ENCODE assay signal across 12 cellular contexts in genomic region chr2:192749606-192750200, GRCh38.
A peak's percentile ranks its signal among the peaks of the same experiment; 100 is the strongest.
DNase-seq lines count a peak whose midpoint lies in the region; ATAC-seq, FAIRE-seq and TF ChIP-seq lines count a peak whose summit lies in the region.
"Had no signal": no experiment of that assay in that cellular context is flagged by ENCODE, and none has a peak within 500 bp of the region (broad histone marks: within the 10 kb centered on the region; RNA-seq: fewer than 3 reads in every experiment).

No MANE protein-coding gene starts in this region.

- no peak for TF ChIP-seq EP300 in Ishikawa (IDR thresholded peaks at IDR 0.05; ENCODE audit: borderline replicate concordance)

- peak; percentile 40; the same call in 1 of the 2 replicates for TF ChIP-seq RAD21 in Ishikawa (IDR thresholded peaks at IDR 0.05; ENCODE audit: low read depth)

- no peaks in the 10 kb centered on the region for H3K36me3 ChIP-seq in kidney epithelial cell (ENCODE audit: control insufficient read depth, insufficient read depth, low read length)

- TF ChIP-seq CTCF in kidney epithelial cell (IDR thresholded peaks at IDR 0.05; ENCODE audit: insufficient read depth, low read length, poor library complexity, severe bottlenecking) = peak; percentile 49
- TF ChIP-seq CTCF in natural killer cell (IDR thresholded peaks at IDR 0.05) = no peak

- DNase-seq in DMS153 (lab: John Stamatoyannopoulos, UW) (peak; percentile 21), kidney epithelial cell (ENCODE audit: low read depth) (peak; percentile 1), NCI-H774 (lab: John Stamatoyannopoulos, UW) (no peak), natural killer cell (no peak), RCC 7860 (ENCODE audit: low spot score) (no peak)
- DNase-seq: activated CD4-positive, alpha-beta memory T cell treated with anti-CD3 and anti-CD28 coated beads for 36 hours; cerebellar nuclear complex; islet precursor cell; stimulated activated CD4-positive, alpha-beta T cell treated with anti-CD3 and anti-CD28 coated beads, Interleukin-15, amount 100 ng/mL, for 24 hours had no signal

- no peaks in the 10 kb centered on the region for H3K36me3 Mint-ChIP-seq in natural killer cell
- H3K36me3 Mint-ChIP-seq: activated CD4-positive, alpha-beta memory T cell treated with anti-CD3 and anti-CD28 coated beads for 36 hours had no signal

- no peak for FAIRE-seq in RCC 7860 (lab: Jason Lieb, UNC)

- no peak overlapping the region for H3K4me3 Mint-ChIP-seq in natural killer cell
- H3K4me3 Mint-ChIP-seq: activated CD4-positive, alpha-beta memory T cell treated with anti-CD3 and anti-CD28 coated beads for 36 hours had no signal

- intact Hi-C loops in natural killer cell (cut with micrococcal nuclease) = no loop called here

- peak; percentile 95 for ATAC-seq in SK-N-SH treated with all-trans-retinoic acid at 6 μM for 48 hours
- no peak for ATAC-seq in HG03095 (IDR thresholded peaks at IDR 0.05; ENCODE audit: unreplicated experiment)
- ATAC-seq in natural killer cell = no peak

- no peak overlapping the region for H3K4me3 ChIP-seq in kidney epithelial cell (ENCODE audit: low read depth, low read length)

- H3K27me3 Mint-ChIP-seq in natural killer cell (ENCODE audit: low read depth in 2 of 2) = no peaks in the 10 kb centered on the region
- H3K27me3 Mint-ChIP-seq: activated CD4-positive, alpha-beta memory T cell treated with anti-CD3 and anti-CD28 coated beads for 36 hours had no signal

- no peak overlapping the region for H3K27ac Mint-ChIP-seq in natural killer cell
- H3K27ac Mint-ChIP-seq: activated CD4-positive, alpha-beta memory T cell treated with anti-CD3 and anti-CD28 coated beads for 36 hours had no signal

- H3K27me3 ChIP-seq in kidney epithelial cell (ENCODE audit: control insufficient read depth, insufficient read depth, low read length) = no peaks in the 10 kb centered on the region

- peaks cover 0 to 5% of the 10 kb centered on the region in 2 donors for H3K9me3 Mint-ChIP-seq in natural killer cell
- H3K9me3 Mint-ChIP-seq: activated CD4-positive, alpha-beta memory T cell treated with anti-CD3 and anti-CD28 coated beads for 36 hours had no signal

- H3K4me1 Mint-ChIP-seq in natural killer cell = no peaks in the 10 kb centered on the region

TF ChIP-seq in Ishikawa, 13 proteins besides CTCF, POLR2A, EP300 and RAD21:
- no peak for TF ChIP-seq CEBPB (IDR thresholded peaks at IDR 0.05)
- TF ChIP-seq EGR1 (IDR thresholded peaks at IDR 0.05) = no peak
- TF ChIP-seq TEAD4 (IDR thresholded peaks at IDR 0.05) = no peak
- TF ChIP-seq CREB1 (IDR thresholded peaks at IDR 0.05; ENCODE audit: low read depth) = no peak
- TF ChIP-seq ZBTB7A (IDR thresholded peaks at IDR 0.05; ENCODE audit: low read depth) = no peak
- no peak for TF ChIP-seq REST (IDR thresholded peaks at IDR 0.05; ENCODE audit: low read depth)
- TF ChIP-seq FOXM1 (IDR thresholded peaks at IDR 0.05; ENCODE audit: borderline replicate concordance, low read depth) = no peak
- no peak for TF ChIP-seq NFIC (IDR thresholded peaks at IDR 0.05)
- no peak for TF ChIP-seq MAX (IDR thresholded peaks at IDR 0.05)
TF ChIP-seq in Ishikawa: peak in this region for 0.

TF ChIP-seq in SK-N-SH treated with all-trans-retinoic acid at 6 μM for 48 hours, 23 proteins besides CTCF, POLR2A, EP300 and RAD21:
- no peak for TF ChIP-seq PATZ1 (CRISPR knock-in tag; IDR thresholded peaks at IDR 0.05; ENCODE audit: borderline replicate concordance)

Comparison
In these comparisons a context has a peak if more than half of its experiments do, and no peak if none do; other contexts are left out.
1. DNase-seq: peak in DMS153 (single experiment) and kidney epithelial cell (single experiment); none in NCI-H774 (single experiment), natural killer cell (single experiment) and RCC 7860 (single experiment).